Comparison of ENCODE assay signal across 8 cellular contexts in genomic region chr15:75029378-75030022, GRCh38. TPM values are rescaled to one million over a fixed set of nuclear protein-coding genes. Genes with fewer than 3 reads are reported as not detected.
DNase-seq lines count a peak whose midpoint lies in the region; ATAC-seq and TF ChIP-seq lines count a peak whose summit lies in the region.

No MANE protein-coding gene starts in this region.

- H3K27me3 ChIP-seq in Karpas-422 (ENCODE audit: low read length) = no peaks in the 10 kb centered on the region
- H3K27me3 ChIP-seq in neural cell (ENCODE audit: insufficient read depth, low read depth, low read length) = no peaks in the 10 kb centered on the region

- H3K4me3 ChIP-seq in Karpas-422 (ENCODE audit: low read length) = no peak overlapping the region
- peak overlapping the region; percentile 21 for H3K4me3 ChIP-seq in fibroblast of pulmonary artery (replicated peaks; ENCODE audit: low read depth, low read length)
- no peak overlapping the region for H3K4me3 ChIP-seq in neural cell (ENCODE audit: low read length)

- H3K4me2 ChIP-seq in Karpas-422 (ENCODE audit: low read depth, low read length, poor library complexity, severe bottlenecking) (peak overlapping the region; percentile 2), neural cell (ENCODE audit: low read length) (no peak overlapping the region)

- no peak for TF ChIP-seq EP300 in neural cell (conservative IDR thresholded peaks at IDR 0.05; ENCODE audit: poor library complexity, severe bottlenecking)

- ATAC-seq in GM18502 (IDR thresholded peaks at IDR 0.05; ENCODE audit: poor library complexity, unreplicated experiment) = peak; percentile 62
- ATAC-seq in stimulated activated naive CD8-positive, alpha-beta T cell treated with anti-CD3 and anti-CD28 coated beads, Interleukin-15, Interleukin-2, amounts not matched to agents 100 U/mL and 50 U/mL, for 24 hours = peak; percentile 77

- peak; percentile 93 for DNase-seq in A172 (ENCODE audit: low spot score)
- DNase-seq in Karpas-422 = peak; percentile 90
- peak; percentile 6 for DNase-seq in SHP77 treated with DMSO at 0.1 percent for 48 hours (lab: John Stamatoyannopoulos, UW)
- peak; percentile 96 for DNase-seq in activated effector memory CD4-positive, alpha-beta T cell treated with anti-CD3 and anti-CD28 coated beads, Interleukin-2, amount 50 U/mL, for 16 hours
- peak; percentile 91 for DNase-seq in fibroblast of pulmonary artery (ENCODE audit: low read depth)
- peak; percentile 93 for DNase-seq in stimulated activated naive CD8-positive, alpha-beta T cell treated with anti-CD3 and anti-CD28 coated beads, Interleukin-15, Interleukin-2, amounts not matched to agents 100 U/mL and 50 U/mL, for 24 hours

- H3K36me3 ChIP-seq in Karpas-422 (ENCODE audit: insufficient read depth, low read length) = peaks cover 6% of the 10 kb centered on the region; the same call in 1 of the 2 replicates
- H3K36me3 ChIP-seq in neural cell (ENCODE audit: insufficient read depth, low read length) = no peaks in the 10 kb centered on the region

- no peaks in the 10 kb centered on the region for H3F3A ChIP-seq in neural cell (ENCODE audit: insufficient read depth, low read length, poor library complexity, severe bottlenecking)

- TF ChIP-seq CTCF in fibroblast of pulmonary artery (IDR thresholded peaks at IDR 0.05; ENCODE audit: low read length, missing control alignments) (peak; percentile 86), neural cell (IDR thresholded peaks at IDR 0.05; ENCODE audit: poor library complexity, severe bottlenecking) (peak; percentile 93)

- H3K9ac ChIP-seq in Karpas-422 (ENCODE audit: low read length) (0 out of 2 replicates have a peak overlapping the region, but pooled peaks have one; percentile 20), neural cell (ENCODE audit: low read length) (no peak overlapping the region)

- H3K9me3 ChIP-seq in Karpas-422 (ENCODE audit: low read length) (no peaks in the 10 kb centered on the region), neural cell (ENCODE audit: low read length) (no peaks in the 10 kb centered on the region)

- TF ChIP-seq RAD21 in neural cell (conservative IDR thresholded peaks at IDR 0.05) = peak; percentile 94

- H3K4me1 ChIP-seq in Karpas-422 (ENCODE audit: low read length) = peaks cover 49% of the 10 kb centered on the region

- no peaks in the 10 kb centered on the region for H3K79me2 ChIP-seq in Karpas-422 (ENCODE audit: low read length)
- H3K79me2 ChIP-seq in neural cell (replicated peaks; ENCODE audit: insufficient read depth, low read length) = no peaks in the 10 kb centered on the region

- H3K9me2 ChIP-seq in Karpas-422 (replicated peaks; ENCODE audit: insufficient read depth, low read length) = no peaks in the 10 kb centered on the region
- H3K9me2 ChIP-seq in neural cell (ENCODE audit: insufficient read depth, low read length) = no peaks in the 10 kb centered on the region

- peaks cover 39% of the 10 kb centered on the region; the same call in 1 of the 2 replicates for H4K20me1 ChIP-seq in Karpas-422 (ENCODE audit: insufficient read depth, low read depth, low read length)
- H4K20me1 ChIP-seq in neural cell (ENCODE audit: insufficient read depth) = no peaks in the 10 kb centered on the region

- H3K27ac ChIP-seq in Karpas-422 (ENCODE audit: low read length) = no peak overlapping the region
- H3K27ac ChIP-seq in neural cell (ENCODE audit: low read length) = no peak overlapping the region

- H2AFZ ChIP-seq in Karpas-422 (ENCODE audit: low read length) (no peak overlapping the region), neural cell (ENCODE audit: low read depth, low read length) (no peak overlapping the region)

TF ChIP-seq in neural cell, 6 proteins besides CTCF, POLR2A, EP300 and RAD21:
- no peak for TF ChIP-seq REST (IDR thresholded peaks at IDR 0.05; ENCODE audit: borderline replicate concordance)
- TF ChIP-seq SMC3 (conservative IDR thresholded peaks at IDR 0.05; ENCODE audit: poor library complexity) = peak; percentile 97
- peak; percentile 60 for TF ChIP-seq MXI1 (conservative IDR thresholded peaks at IDR 0.05; ENCODE audit: poor library complexity, severe bottlenecking)

RNA-seq across cellular contexts. Expression of gene PPCDC, which starts 6.1 kb away (rescaled TPM):
- 16.1 and 19.1 TPM in 2 replicates for total RNA-seq in A172 (2014; rRNA removed; shearing (Covaris generic))
- total RNA-seq in Karpas-422 (2014; rRNA removed; shearing (Covaris generic); ENCODE audit: low replicate concordance) = 19.3 and 30.6 TPM in 2 replicates
- 9.0 and 13.6 TPM in 2 replicates for polyA plus RNA-seq in neural cell
- 7.1 and 8.2 TPM in 2 replicates for polyA minus RNA-seq in neural cell

RNA-seq across cellular contexts. Expression of gene SCAMP5, which starts 34.1 kb away (rescaled TPM):
- total RNA-seq in A172 (2014; rRNA removed; shearing (Covaris generic)) = 4.7 and 5.9 TPM in 2 replicates
- 46.6 and 54.0 TPM in 2 replicates for total RNA-seq in Karpas-422 (2014; rRNA removed; shearing (Covaris generic); ENCODE audit: low replicate concordance)
- 92.5 and 104 TPM in 2 replicates for polyA plus RNA-seq in neural cell
- polyA minus RNA-seq in neural cell = 93.2 and 93.7 TPM in 2 replicates

Comparison
In these comparisons a context has a peak if more than half of its experiments do, and no peak if none do; other contexts are left out.
1. DNase-seq: peak in every context shown above with its lines; median percentile 96 in activated effector memory CD4-positive, alpha-beta T cell treated with anti-CD3 and anti-CD28 coated beads, Interleukin-2, amount 50 U/mL, for 16 hours; 93 in A172; 93 in stimulated activated naive CD8-positive, alpha-beta T cell treated with anti-CD3 and anti-CD28 coated beads, Interleukin-15, Interleukin-2, amounts not matched to agents 100 U/mL and 50 U/mL, for 24 hours; 91 in fibroblast of pulmonary artery; 90 in Karpas-422; 6 in SHP77 treated with DMSO at 0.1 percent for 48 hours.